ENCODE assay signal across 8 cellular contexts in genomic region chr1:150235852-150236613, GRCh38. TPM values are rescaled to one million over a fixed set of nuclear protein-coding genes. Genes with fewer than 3 reads are reported as not detected.
A peak's percentile ranks its signal among the peaks of the same experiment; 100 is the strongest.
DNase-seq lines count a peak whose midpoint lies in the region; ATAC-seq and TF ChIP-seq lines count a peak whose summit lies in the region.

Gene ANP32E, minus strand, starts transcription at chr1:150236112. Its CDS starts 326 bp downstream, at chr1:150235786.

- peak; percentile 81 for ATAC-seq in GM21723 (IDR thresholded peaks at IDR 0.05; ENCODE audit: unreplicated experiment)

- peaks cover 24% of the 10 kb centered on the region for H3K4me1 Mint-ChIP-seq in activated T-cell treated with anti-CD3 and anti-CD28 coated beads, Interleukin-2, amount 50 U/mL, for 24 hours (ENCODE audit: low read depth)

- H3K9me3 ChIP-seq in mucosa of rectum (ENCODE audit: control insufficient read depth in 2 of 2, low read length in 2 of 2) = no peaks in the 10 kb centered on the region

- peak; percentile 99 for TF ChIP-seq POLR2A in erythroblast (IDR thresholded peaks at IDR 0.05; ENCODE audit: low read length)

- H3K36me3 Mint-ChIP-seq in activated T-cell treated with anti-CD3 and anti-CD28 coated beads, Interleukin-2, amount 50 U/mL, for 24 hours (ENCODE audit: low read depth) = peaks cover 27% of the 10 kb centered on the region

- no peaks in the 10 kb centered on the region for H3K27me3 Mint-ChIP-seq in activated T-cell treated with anti-CD3 and anti-CD28 coated beads, Interleukin-2, amount 50 U/mL, for 24 hours

- H3K4me1 ChIP-seq in mucosa of rectum (ENCODE audit: control insufficient read depth in 2 of 2, insufficient read depth in 2 of 2, low read length in 2 of 2) = peaks cover 10 to 17% of the 10 kb centered on the region in 2 donors

- peak within 1 kb of the TSS; percentile 91 to 94 for H3K27ac ChIP-seq in mucosa of rectum (ENCODE audit: low read depth in 2 of 2, low read length in 2 of 2)

- H3K4me3 ChIP-seq in mucosa of rectum (ENCODE audit: low read length in 2 of 2) = peak within 1 kb of the TSS; percentile 83 to 95

- no peaks in the 10 kb centered on the region for H3K36me3 ChIP-seq in mucosa of rectum (ENCODE audit: control insufficient read depth in 2 of 2, insufficient read depth in 2 of 2, low read length in 2 of 2)

- no peaks in the 10 kb centered on the region for H3K9me3 Mint-ChIP-seq in activated T-cell treated with anti-CD3 and anti-CD28 coated beads, Interleukin-2, amount 50 U/mL, for 24 hours

- DNase-seq in DMS53 treated with DMSO at 0.1 percent for 48 hours (lab: John Stamatoyannopoulos, UW; ENCODE audit: unreplicated experiment) (peak; percentile 98), KG1 (lab: John Stamatoyannopoulos, UW) (peak; percentile 91), erythroblast (lab: John Stamatoyannopoulos, UW) (peak; percentile 98 to 99)
- DNase-seq in activated T-cell treated with anti-CD3 and anti-CD28 coated beads, Interleukin-2, amount 50 U/mL, for 24 hours = peak; percentile 91
- DNase-seq in stimulated activated CD8-positive, alpha-beta memory T cell treated with anti-CD3 and anti-CD28 coated beads, Interleukin-4, amount 100 ng/mL, for 48 hours = peak; percentile 92

- peak within 1 kb of the TSS; percentile 81 to 92 for H3K9ac ChIP-seq in mucosa of rectum (ENCODE audit: low read depth in 1 of 2, low read length in 2 of 2)

- H3K27ac Mint-ChIP-seq in activated T-cell treated with anti-CD3 and anti-CD28 coated beads, Interleukin-2, amount 50 U/mL, for 24 hours = no peak within 1 kb of the TSS

- no peaks in the 10 kb centered on the region for H3K27me3 ChIP-seq in mucosa of rectum (ENCODE audit: control insufficient read depth in 2 of 2, insufficient read depth in 2 of 2, low read length in 2 of 2)

- H3K4me3 Mint-ChIP-seq in activated T-cell treated with anti-CD3 and anti-CD28 coated beads, Interleukin-2, amount 50 U/mL, for 24 hours = no peak within 1 kb of the TSS

TF ChIP-seq in PFSK-1, 5 proteins besides CTCF, POLR2A, EP300 and RAD21:
- TF ChIP-seq SIN3A (IDR thresholded peaks at IDR 0.05; ENCODE audit: borderline replicate concordance, insufficient read depth, low read length) = peak; percentile 87; the same call in 1 of the 2 replicates
- peak; percentile 100 for TF ChIP-seq TAF1 (IDR thresholded peaks at IDR 0.05; ENCODE audit: borderline replicate concordance, insufficient read depth, low read length)
- peak; percentile 86 for TF ChIP-seq FOXP2 (optimal IDR thresholded peaks at IDR 0.05; ENCODE audit: borderline replicate concordance, extremely low read depth, extremely low read length, insufficient read depth)
- peak; percentile 85 for TF ChIP-seq POLR2AphosphoS5 (IDR thresholded peaks at IDR 0.05; ENCODE audit: low read depth, low read length)
- TF ChIP-seq REST (IDR thresholded peaks at IDR 0.05; ENCODE audit: insufficient read depth in 1 of 2, low read depth in 2 of 2, low read length in 2 of 2) = peak; percentile 77 to 86

RNA-seq across cellular contexts. Expression of gene ANP32E, which starts in this region (rescaled TPM):
- 37.7 TPM for polyA plus RNA-seq in PFSK-1 (2012; ENCODE audit: insufficient read length, low read depth)

Comparison
In these comparisons a context has a peak if more than half of its experiments do, and no peak if none do; other contexts are left out.
1. Peak in every context shown above with its lines: DNase-seq, ATAC-seq, H3K4me3 ChIP-seq and H3K27ac ChIP-seq.